Comparison of ENCODE assay signal across 10 cellular contexts in genomic region chr17:72510454-72511016, GRCh38.
A peak's percentile ranks its signal among the peaks of the same experiment; 100 is the strongest.
DNase-seq lines count a peak whose midpoint lies in the region; ATAC-seq and TF ChIP-seq lines count a peak whose summit lies in the region.
"Had no signal": no experiment of that assay in that cellular context is flagged by ENCODE, and none has a peak within 500 bp of the region (broad histone marks: within the 10 kb centered on the region; RNA-seq: fewer than 3 reads in every experiment).

No MANE protein-coding gene starts in this region.

- H3K27ac ChIP-seq in BLaER1 treated with 17β-estradiol and CSF1 and Interleukin-3, amounts not matched to agents 10 nM and 100 nM, result no peak overlapping the region
- H3K27ac ChIP-seq in right atrium auricular region, result no peak overlapping the region
- H3K27ac ChIP-seq: uterus had no signal

- H4K20me1 ChIP-seq in BLaER1 treated with 17β-estradiol and CSF1 and Interleukin-3, amounts not matched to agents 10 nM and 100 nM, result no peaks in the 10 kb centered on the region; a peak in 1 of 22 replicates

- no peaks in the 10 kb centered on the region for H3K27me3 Mint-ChIP-seq in chondrocyte (ENCODE audit: low read depth)

- H3K9ac ChIP-seq in BLaER1 treated with 17β-estradiol and CSF1 and Interleukin-3, amounts not matched to agents 10 nM and 100 nM, result no peak overlapping the region

- peaks cover 42% of the 10 kb centered on the region for H3K4me1 Mint-ChIP-seq in chondrocyte (ENCODE audit: low read depth)

- no peak overlapping the region for H3K4me3 Mint-ChIP-seq in chondrocyte (ENCODE audit: unreplicated experiment)

- ATAC-seq in GM21619 (IDR thresholded peaks at IDR 0.05; ENCODE audit: unreplicated experiment), result peak; percentile 69

- H3K9me3 Mint-ChIP-seq in chondrocyte (ENCODE audit: low read depth), result no peaks in the 10 kb centered on the region

- H3K36me3 Mint-ChIP-seq in chondrocyte (ENCODE audit: low read depth), result no peaks in the 10 kb centered on the region

- no peak overlapping the region for H3K4me3 ChIP-seq in BLaER1 treated with 17β-estradiol and CSF1 and Interleukin-3, amounts not matched to agents 10 nM and 100 nM
- H3K4me3 ChIP-seq in right atrium auricular region, result no peak overlapping the region
- H3K4me3 ChIP-seq: uterus had no signal

- H3K27me3 ChIP-seq in BLaER1 treated with 17β-estradiol and CSF1 and Interleukin-3, amounts not matched to agents 10 nM and 100 nM, result peaks cover 0 to 14% (median 8%) of the 10 kb centered on the region in 11 experiments; a peak in 11 of 22 replicates
- H3K27me3 ChIP-seq in right atrium auricular region, result no peaks in the 10 kb centered on the region
- H3K27me3 ChIP-seq: uterus had no signal

- peaks cover 15 to 62% (median 52%) of the 10 kb centered on the region in 10 experiments for H3K4me1 ChIP-seq in BLaER1 treated with 17β-estradiol and CSF1 and Interleukin-3, amounts not matched to agents 10 nM and 100 nM
- H3K4me1 ChIP-seq in right atrium auricular region, result peaks cover 0 to 4% of the 10 kb centered on the region in 2 donors
- H3K4me1 ChIP-seq: uterus had no signal

- no peaks in the 10 kb centered on the region for H3K36me3 ChIP-seq in BLaER1 treated with 17β-estradiol and CSF1 and Interleukin-3, amounts not matched to agents 10 nM and 100 nM
- H3K36me3 ChIP-seq in right atrium auricular region, result no peaks in the 10 kb centered on the region
- H3K36me3 ChIP-seq: uterus had no signal

- peak overlapping the region; percentile 65 for H3K27ac Mint-ChIP-seq in chondrocyte (ENCODE audit: unreplicated experiment)

- H3K4me2 ChIP-seq in BLaER1 treated with 17β-estradiol and CSF1 and Interleukin-3, amounts not matched to agents 10 nM and 100 nM, result peak overlapping the region in 10 of 11 experiments; percentile 30 to 89 (median 53); a peak in 20 of 22 replicates

- H3K9me3 ChIP-seq in BLaER1 treated with 17β-estradiol and CSF1 and Interleukin-3, amounts not matched to agents 10 nM and 100 nM (replicated peaks in 1 of 11), result peaks cover 0 to 4% (median 3%) of the 10 kb centered on the region in 11 experiments; a peak in 4 of 22 replicates
- H3K9me3 ChIP-seq in right atrium auricular region, result no peaks in the 10 kb centered on the region
- H3K9me3 ChIP-seq: uterus had no signal

- peak; percentile 32 for DNase-seq in HPDE6-E6E7 (ENCODE audit: extremely low spot score)
- no peak for DNase-seq in chondrocyte (ENCODE audit: low spot score)
- no peak for DNase-seq in NCI-H446 treated with DMSO at 0.1 percent for 48 hours (lab: John Stamatoyannopoulos, UW)
- DNase-seq in NCI-H748 treated with DMSO at 0.1 percent for 48 hours (lab: John Stamatoyannopoulos, UW), result no peak
- DNase-seq in right atrium auricular region (ENCODE audit: low spot score), result no peak
- DNase-seq in hippocampal formation (lab: John Stamatoyannopoulos, UW), result no peak
- DNase-seq: erythroblast, uterus had no signal

- TF ChIP-seq CTCF in chondrocyte (IDR thresholded peaks at IDR 0.05) (no peak), right atrium auricular region (IDR thresholded peaks at IDR 0.05) (no peak)
